20 cellular contexts compared by ENCODE assay signal in the genomic region with DNA sequence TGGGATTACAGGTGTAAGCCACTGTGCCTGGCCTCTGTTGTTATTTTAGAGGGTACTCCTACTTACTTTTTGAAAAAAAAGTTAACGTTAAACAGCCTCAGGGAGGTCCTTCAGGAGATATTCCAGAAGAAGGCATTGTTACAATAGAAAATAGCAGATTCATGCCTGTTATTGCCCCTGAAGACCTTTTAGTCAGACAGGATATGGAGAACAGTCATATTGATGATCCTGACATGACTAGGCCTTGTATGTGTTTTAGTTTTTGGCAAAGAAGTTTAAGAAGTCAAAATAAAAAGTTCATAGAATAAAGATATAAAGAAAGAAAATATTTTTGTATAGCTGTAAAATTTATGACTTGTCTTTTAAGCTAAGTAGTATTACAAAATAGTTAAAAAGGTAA. TPM values are rescaled to one million over a fixed set of nuclear protein-coding genes. Genes with fewer than 3 reads are reported as not detected.
DNase-seq lines count a peak whose midpoint lies in the region; ATAC-seq, FAIRE-seq and TF ChIP-seq lines count a peak whose summit lies in the region.
"Had no signal": no experiment of that assay in that cellular context is flagged by ENCODE, and none has a peak within 500 bp of the region (broad histone marks: within the 10 kb centered on the region; RNA-seq: fewer than 3 reads in every experiment).

No MANE protein-coding gene starts in this region.

- no peaks in the 10 kb centered on the region for H3K27me3 Mint-ChIP-seq in activated T-cell treated with anti-CD3 and anti-CD28 coated beads, Interleukin-2, amount 50 U/mL, for 24 hours

- H3K4me1 ChIP-seq in heart left ventricle: no peaks in the 10 kb centered on the region
- H3K4me1 ChIP-seq: A549 had no signal

- FAIRE-seq in bronchial epithelial cell (lab: Jason Lieb, UNC) (no peak), frontal cortex (lab: Jason Lieb, UNC) (peak; percentile 90)
- FAIRE-seq: A549, GM12892, H1, HTR-8/SVneo had no signal

- no peaks in the 10 kb centered on the region for H3K9me3 Mint-ChIP-seq in activated T-cell treated with anti-CD3 and anti-CD28 coated beads, Interleukin-2, amount 50 U/mL, for 24 hours

- H3K4me3 ChIP-seq in bronchial epithelial cell (ENCODE audit: low read depth, low read length) (no peak overlapping the region), heart left ventricle (no peak overlapping the region)
- H3K4me3 ChIP-seq: A549 had no signal

- ATAC-seq in heart left ventricle: no peak
- no peak for ATAC-seq in GM21367 (IDR thresholded peaks at IDR 0.05; ENCODE audit: unreplicated experiment)
- ATAC-seq: A549, Panc1 had no signal

- intact Hi-C loops in heart left ventricle (cut with DNase I): no loop called here

- 77 to 94% (median 90%) methylated on average over 1 of the region's 1 CpG for WGBS in heart left ventricle, 4 donors

- H3K9me3 ChIP-seq in heart left ventricle: no peaks in the 10 kb centered on the region
- H3K9me3 ChIP-seq: A549 had no signal

- no peak for DNase-seq in activated T-cell treated with anti-CD3 and anti-CD28 coated beads, Interleukin-2, amount 50 U/mL, for 24 hours
- no peak for DNase-seq in activated T-cell treated with anti-CD3 and anti-CD28 coated beads, Interleukin-2, amount 50 U/mL, for 1 hour
- DNase-seq in HT1080 (ENCODE audit: low read depth): peak; percentile 54
- peak; percentile 44 for DNase-seq in bronchial epithelial cell (ENCODE audit: low read depth)
- DNase-seq in frontal cortex (ENCODE audit: low spot score in 2 of 2): no peak
- DNase-seq in heart left ventricle: no peak
- no peak for DNase-seq in cerebellar cortex (ENCODE audit: low spot score)
- DNase-seq: C1 segment of cervical spinal cord, DND-41, GF-D8, NCI-H187, NCI-H226, NCI-H524 treated with DMSO at 0.1 percent for 48 hours, Right ventricle myocardium superior had no signal

- H3K27me3 ChIP-seq in bronchial epithelial cell (ENCODE audit: control insufficient read depth, insufficient read depth, low read length) (no peaks in the 10 kb centered on the region), heart left ventricle (no peaks in the 10 kb centered on the region)

- peaks cover 66% of the 10 kb centered on the region for H3K36me3 Mint-ChIP-seq in activated T-cell treated with anti-CD3 and anti-CD28 coated beads, Interleukin-2, amount 50 U/mL, for 24 hours (ENCODE audit: low read depth)

- no peak for TF ChIP-seq CTCF in bronchial epithelial cell (IDR thresholded peaks at IDR 0.05; ENCODE audit: insufficient read depth, low read length, severe bottlenecking)
- TF ChIP-seq CTCF in heart left ventricle (IDR thresholded peaks at IDR 0.05): no peak

- no peaks in the 10 kb centered on the region for H3K36me3 ChIP-seq in bronchial epithelial cell (ENCODE audit: control insufficient read depth, insufficient read depth, low read length)
- peaks cover 0 to 85% (median 46%) of the 10 kb centered on the region in 9 donors for H3K36me3 ChIP-seq in heart left ventricle

- H3K4me3 Mint-ChIP-seq in activated T-cell treated with anti-CD3 and anti-CD28 coated beads, Interleukin-2, amount 50 U/mL, for 24 hours: no peak overlapping the region

- H3K4me1 Mint-ChIP-seq in activated T-cell treated with anti-CD3 and anti-CD28 coated beads, Interleukin-2, amount 50 U/mL, for 24 hours (ENCODE audit: low read depth): peaks cover 3% of the 10 kb centered on the region

- TF ChIP-seq POLR2A in heart left ventricle (IDR thresholded peaks at IDR 0.05): no peak

- peak overlapping the region; percentile 33 for H3K27ac Mint-ChIP-seq in activated T-cell treated with anti-CD3 and anti-CD28 coated beads, Interleukin-2, amount 50 U/mL, for 24 hours

- H3K27ac ChIP-seq in heart left ventricle: no peak overlapping the region
- H3K27ac ChIP-seq: A549 had no signal

RNA-seq across cellular contexts. Expression of a gene that starts 45.3 kb away (rescaled TPM):
- total RNA-seq in HT1080 (2014; rRNA removed; shearing (Covaris generic)): 55.2 and 58.4 TPM in 2 replicates
- 53.5 and 57.6 TPM in 2 replicates for polyA plus RNA-seq in HT1080 (2015; cell fraction: cytosol; rRNA removed)
- polyA plus RNA-seq in HT1080 (2015; cell fraction: nucleus; rRNA removed): 20.3 and 22.1 TPM in 2 replicates
- total RNA-seq in bronchial epithelial cell: 37.1 and 80.0 TPM in 2 replicates
- 49.3 TPM for total RNA-seq in frontal cortex
- 10 to 100 TPM; 34.8 to 65.5 (median 40.9) TPM for total RNA-seq in heart left ventricle
- 10 to 100 TPM; 49.2 to 58.1 TPM for polyA plus RNA-seq in heart left ventricle

Comparison
In these comparisons a context has a peak if more than half of its experiments do, and no peak if none do; other contexts are left out.
1. DNase-seq: peak in HT1080 (single experiment) and bronchial epithelial cell (single experiment); none in activated T-cell treated with anti-CD3 and anti-CD28 coated beads, Interleukin-2, amount 50 U/mL, for 24 hours (single experiment), activated T-cell treated with anti-CD3 and anti-CD28 coated beads, Interleukin-2, amount 50 U/mL, for 1 hour (single experiment), frontal cortex (0 of 2), heart left ventricle (0 of 5) and cerebellar cortex (single experiment).